ENCODE assay signal across 15 cellular contexts in the genomic region with DNA sequence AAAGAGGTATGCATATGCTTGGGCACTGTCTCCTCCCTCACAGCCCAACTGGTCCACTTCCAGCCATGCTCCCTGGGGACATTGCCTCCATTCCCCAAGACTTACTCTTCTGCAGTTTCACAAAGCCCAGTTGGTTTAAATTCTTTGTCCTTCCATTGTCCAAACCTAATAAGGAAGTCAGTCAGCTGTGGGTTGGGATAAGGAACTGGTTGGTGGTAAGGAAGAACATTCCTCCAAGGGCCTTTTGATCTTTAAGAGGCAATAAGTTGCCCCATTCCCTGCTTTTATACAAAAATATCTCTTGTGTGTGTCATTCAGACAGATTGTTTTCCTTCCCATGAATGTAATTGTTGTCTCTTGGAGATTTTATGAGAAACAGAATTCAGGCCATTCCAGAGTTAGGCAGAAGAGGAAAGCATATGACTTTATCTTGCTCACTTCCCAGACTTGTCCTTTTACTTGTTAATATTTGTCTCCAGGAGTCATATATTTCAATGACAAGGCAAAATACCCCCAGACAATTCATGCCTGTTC.
A peak's percentile ranks its signal among the peaks of the same experiment; 100 is the strongest.
DNase-seq lines count a peak whose midpoint lies in the region; ATAC-seq, FAIRE-seq and TF ChIP-seq lines count a peak whose summit lies in the region.
"Had no signal": no experiment of that assay in that cellular context is flagged by ENCODE, and none has a peak within 500 bp of the region (broad histone marks: within the 10 kb centered on the region; RNA-seq: fewer than 3 reads in every experiment).

No MANE protein-coding gene starts in this region.

- H3K9me3 Mint-ChIP-seq in chondrocyte (ENCODE audit: low read depth): peaks cover 33% of the 10 kb centered on the region
- peaks cover 11 to 14% of the 10 kb centered on the region in 2 donors for H3K9me3 Mint-ChIP-seq in activated T-cell treated with anti-CD3 and anti-CD28 coated beads, Interleukin-2, amount 50 U/mL, for 72 hours

- H4K20me1 ChIP-seq in HepG2 (ENCODE audit: insufficient read depth, low read length): no peaks in the 10 kb centered on the region

- H3K9me3 ChIP-seq in MG63 (peaks cover 9% of the 10 kb centered on the region), HepG2 (ENCODE audit: low read length) (peaks cover 9% of the 10 kb centered on the region; the same call in 1 of the 2 replicates)
- H3K9me3 ChIP-seq: BE2C had no signal

- POLR2A ChIA-PET in HepG2 (lab: Yijun Ruan, JAX): no interaction called here

- no peak overlapping the region for H3K56ac ChIP-seq in mesendoderm (ENCODE audit: low read length)

- H3K23ac ChIP-seq in mesendoderm (ENCODE audit: low read length): no peak overlapping the region

- H3K79me2 ChIP-seq in mesendoderm (ENCODE audit: control insufficient read depth, insufficient read depth, low read length): no peaks in the 10 kb centered on the region
- H3K79me2 ChIP-seq in HepG2 (ENCODE audit: insufficient read depth, low read length): no peaks in the 10 kb centered on the region

- BruUV-seq in HepG2 (replicated peaks; lab: Mats Ljungman, UMichigan): no TSS peak

- in situ Hi-C loops in HepG2 (cut with HindIII; ENCODE audit: extremely low pct_ligation_motif_present, low pct_unique_long_range_greater_than_20kb): no loop called here

- H3K4me3 ChIP-seq in AG09309 (ENCODE audit: control insufficient read depth, low read depth, low read length): no peak overlapping the region
- H3K4me3 ChIP-seq in MG63: no peak overlapping the region
- no peak overlapping the region for H3K4me3 ChIP-seq in mesendoderm (ENCODE audit: low read length)
- H3K4me3 ChIP-seq in HepG2 (replicated peaks in 1 of 3; ENCODE audit: insufficient read depth in 1 of 3, low read depth in 2 of 3, low read length in 3 of 3): no peak overlapping the region
- H3K4me3 ChIP-seq: body of pancreas, uterus had no signal

- no peak overlapping the region for H4K5ac ChIP-seq in mesendoderm (ENCODE audit: low read length)

- CTCF ChIA-PET in HepG2 (lab: Yijun Ruan, JAX; ENCODE audit: low intra/inter-chr PET ratio, low total read pairs): no interaction called here

- no peak overlapping the region for H2AK5ac ChIP-seq in mesendoderm (ENCODE audit: low read length)

- H4K8ac ChIP-seq in mesendoderm (ENCODE audit: low read depth, low read length): no peak overlapping the region

- no peaks in the 10 kb centered on the region for H3K79me1 ChIP-seq in mesendoderm (ENCODE audit: low read length)

- DNase-seq in AG09309 (ENCODE audit: low read depth) (peak; percentile 100), MG63 (peak; percentile 69), chondrocyte (ENCODE audit: low spot score) (no peak), mesendoderm (peak; percentile 4), HepG2 (ENCODE audit: low spot score) (no peak), cerebellar cortex (ENCODE audit: low spot score) (no peak), DMS114 treated with DMSO at 0.1 percent for 48 hours (lab: John Stamatoyannopoulos, UW; ENCODE audit: unreplicated experiment) (no peak)
- no peak for DNase-seq in activated T-cell treated with anti-CD3 and anti-CD28 coated beads, Interleukin-2, amount 50 U/mL, for 72 hours
- DNase-seq: BE2C, body of pancreas, glutamatergic neuron, NCI-H1436, uterus had no signal

- no peaks in the 10 kb centered on the region for H3K36me3 ChIP-seq in MG63
- no peaks in the 10 kb centered on the region for H3K36me3 ChIP-seq in mesendoderm (ENCODE audit: control insufficient read depth, insufficient read depth, low read length)
- H3K36me3 ChIP-seq in HepG2 (replicated peaks in 1 of 2; ENCODE audit: control insufficient read depth in 1 of 2, insufficient read depth in 2 of 2, low read length in 2 of 2): no peaks in the 10 kb centered on the region
- H3K36me3 ChIP-seq: BE2C, uterus had no signal

- peak overlapping the region; percentile 87 for H3K27ac Mint-ChIP-seq in chondrocyte (ENCODE audit: unreplicated experiment)
- H3K27ac Mint-ChIP-seq in activated T-cell treated with anti-CD3 and anti-CD28 coated beads, Interleukin-2, amount 50 U/mL, for 72 hours: no peak overlapping the region

- H2AFZ ChIP-seq in HepG2 (ENCODE audit: low read length): no peak overlapping the region

- TF ChIP-seq POLR2A in HepG2 (IDR thresholded peaks at IDR 0.05; ENCODE audit: insufficient read depth in 1 of 2, low read depth in 2 of 2, low read length in 2 of 2): no peak

- H3K36me3 Mint-ChIP-seq in chondrocyte (ENCODE audit: low read depth): peaks cover 21% of the 10 kb centered on the region
- H3K36me3 Mint-ChIP-seq in activated T-cell treated with anti-CD3 and anti-CD28 coated beads, Interleukin-2, amount 50 U/mL, for 72 hours (ENCODE audit: insufficient read depth in 2 of 2): peaks cover 1 to 8% of the 10 kb centered on the region in 2 donors

- TF ChIP-seq CTCF in AG09309 (IDR thresholded peaks at IDR 0.05; ENCODE audit: control insufficient read depth, insufficient read depth, low read depth, low read length, missing control alignments) (no peak), chondrocyte (IDR thresholded peaks at IDR 0.05) (no peak), HepG2 (CRISPR knock-in tag; IDR thresholded peaks at IDR 0.05) (no peak)

- H3K4ac ChIP-seq in mesendoderm (ENCODE audit: low read depth, low read length): no peak overlapping the region

- H3K27me3 ChIP-seq in MG63 (no peaks in the 10 kb centered on the region), mesendoderm (ENCODE audit: insufficient read depth, low read length, poor library complexity) (no peaks in the 10 kb centered on the region), HepG2 (ENCODE audit: control insufficient read depth in 1 of 2, insufficient read depth in 2 of 2, low read length in 2 of 2) (no peaks in the 10 kb centered on the region)
- H3K27me3 ChIP-seq: BE2C, body of pancreas, uterus had no signal

- no peaks in the 10 kb centered on the region for H3K4me1 ChIP-seq in mesendoderm (ENCODE audit: control insufficient read depth, low read depth, low read length)
- H3K4me1 ChIP-seq in HepG2 (ENCODE audit: insufficient read depth, low read length): no peaks in the 10 kb centered on the region
- H3K4me1 ChIP-seq: BE2C, body of pancreas, uterus had no signal

- TF ChIP-seq EP300 in HepG2 (IDR thresholded peaks at IDR 0.05; ENCODE audit: low read depth in 2 of 2, low read length in 2 of 2) (no peak), HepG2 (CRISPR knock-in tag; IDR thresholded peaks at IDR 0.05; ENCODE audit: borderline replicate concordance) (no peak)

- H3K4me1 Mint-ChIP-seq in chondrocyte (ENCODE audit: low read depth): peaks cover 69% of the 10 kb centered on the region
- no peaks in the 10 kb centered on the region for H3K4me1 Mint-ChIP-seq in activated T-cell treated with anti-CD3 and anti-CD28 coated beads, Interleukin-2, amount 50 U/mL, for 72 hours (ENCODE audit: low read depth)

- no peak overlapping the region for H2BK120ac ChIP-seq in mesendoderm (ENCODE audit: low read depth, low read length)

- H3K4me2 ChIP-seq in mesendoderm (ENCODE audit: low read length) (no peak overlapping the region), HepG2 (ENCODE audit: low read depth, low read length) (no peak overlapping the region)

- no peak for TF ChIP-seq RAD21 in HepG2 (CRISPR knock-in tag; IDR thresholded peaks at IDR 0.05)

- FAIRE-seq in HepG2 (lab: Jason Lieb, UNC): no peak

- H3K9ac ChIP-seq in mesendoderm (ENCODE audit: low read length): no peak overlapping the region
- H3K9ac ChIP-seq in HepG2 (ENCODE audit: insufficient read depth, low read depth, low read length): no peak overlapping the region

- H2BK5ac ChIP-seq in mesendoderm (ENCODE audit: low read length): no peak overlapping the region

- no peak overlapping the region for H3K27ac ChIP-seq in mesendoderm (ENCODE audit: low read depth, low read length)
- no peak overlapping the region for H3K27ac ChIP-seq in HepG2 (ENCODE audit: extremely low read length, insufficient read depth, low read length)
- H3K27ac ChIP-seq: body of pancreas, HL-60, uterus had no signal

- ATAC-seq in activated T-cell treated with anti-CD3 and anti-CD28 coated beads, Interleukin-2, amount 50 U/mL, for 72 hours (replicated peaks in 1 of 2): no peak
- ATAC-seq in HepG2: no peak
- ATAC-seq: body of pancreas, right cardiac atrium had no signal

- intact Hi-C loops in HepG2 (cut with micrococcal nuclease; ENCODE audit: unreplicated experiment): no loop called here

- H3K18ac ChIP-seq in mesendoderm (ENCODE audit: low read length): no peak overlapping the region

- no peaks in the 10 kb centered on the region for H3K27me3 Mint-ChIP-seq in chondrocyte (ENCODE audit: low read depth)
- no peaks in the 10 kb centered on the region for H3K27me3 Mint-ChIP-seq in activated T-cell treated with anti-CD3 and anti-CD28 coated beads, Interleukin-2, amount 50 U/mL, for 72 hours (ENCODE audit: low read depth)

- H2BK15ac ChIP-seq in mesendoderm (replicated peaks; ENCODE audit: low read depth): no peak overlapping the region

- H3K4me3 Mint-ChIP-seq in chondrocyte (ENCODE audit: unreplicated experiment): no peak overlapping the region
- no peak overlapping the region for H3K4me3 Mint-ChIP-seq in activated T-cell treated with anti-CD3 and anti-CD28 coated beads, Interleukin-2, amount 50 U/mL, for 72 hours

TF ChIP-seq in HepG2, 621 proteins besides CTCF, POLR2A, EP300 and RAD21:
- TF ChIP-seq, protein P1, sequence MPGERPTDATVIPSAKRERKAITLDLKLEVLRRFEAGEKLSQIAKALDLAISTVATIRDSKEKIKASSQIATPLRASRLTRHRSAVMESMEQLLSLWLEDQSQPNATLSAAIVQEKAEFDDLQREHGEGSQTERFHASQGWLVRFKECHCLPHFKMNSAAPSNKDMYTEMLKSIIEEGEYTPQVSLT (CRISPR knock-in tag; IDR thresholded peaks at IDR 0.05; ENCODE audit: borderline replicate concordance, low read depth): no peak
- no peak for TF ChIP-seq TCF12 (IDR thresholded peaks at IDR 0.05)
- TF ChIP-seq TCF12 (CRISPR knock-in tag; IDR thresholded peaks at IDR 0.05): no peak
- TF ChIP-seq, protein P2, sequence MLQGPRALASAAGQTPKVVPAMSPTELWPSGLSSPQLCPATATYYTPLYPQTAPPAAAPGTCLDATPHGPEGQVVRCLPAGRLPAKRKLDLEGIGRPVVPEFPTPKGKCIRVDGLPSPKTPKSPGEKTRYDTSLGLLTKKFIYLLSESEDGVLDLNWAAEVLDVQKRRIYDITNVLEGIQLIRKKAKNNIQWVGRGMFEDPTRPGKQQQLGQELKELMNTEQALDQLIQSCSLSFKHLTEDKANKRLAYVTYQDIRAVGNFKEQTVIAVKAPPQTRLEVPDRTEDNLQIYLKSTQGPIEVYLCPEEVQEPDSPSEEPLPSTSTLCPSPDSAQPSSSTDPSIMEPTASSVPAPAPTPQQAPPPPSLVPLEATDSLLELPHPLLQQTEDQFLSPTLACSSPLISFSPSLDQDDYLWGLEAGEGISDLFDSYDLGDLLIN (CRISPR knock-in tag; IDR thresholded peaks at IDR 0.05; ENCODE audit: borderline replicate concordance): no peak
- no peak for TF ChIP-seq ZNF225 (CRISPR knock-in tag; IDR thresholded peaks at IDR 0.05)
- TF ChIP-seq ZMYM3 (CRISPR knock-in tag; IDR thresholded peaks at IDR 0.05): no peak
- no peak for TF ChIP-seq ZNF883 (CRISPR knock-in tag; IDR thresholded peaks at IDR 0.05; ENCODE audit: not compliant biosample characterization)
- no peak for TF ChIP-seq TBX3 (IDR thresholded peaks at IDR 0.05; ENCODE audit: borderline replicate concordance)
- no peak for TF ChIP-seq ESRRA (CRISPR knock-in tag; IDR thresholded peaks at IDR 0.05; ENCODE audit: low read depth)
- TF ChIP-seq POLR2G (IDR thresholded peaks at IDR 0.05; ENCODE audit: low read depth, low read length): no peak

Comparison
In these comparisons a context has a peak if more than half of its experiments do, and no peak if none do; other contexts are left out.
1. DNase-seq: peak in AG09309 (single experiment), MG63 (single experiment) and mesendoderm (single experiment); none in chondrocyte (single experiment), activated T-cell treated with anti-CD3 and anti-CD28 coated beads, Interleukin-2, amount 50 U/mL, for 72 hours (0 of 2), HepG2 (single experiment), cerebellar cortex (single experiment) and DMS114 treated with DMSO at 0.1 percent for 48 hours (single experiment).